5 cellular contexts compared by ENCODE assay signal in genomic region chr1:29876441-29876840, GRCh38.
"Had no signal": no experiment of that assay in that cellular context is flagged by ENCODE, and none has a peak within 500 bp of the region (broad histone marks: within the 10 kb centered on the region; RNA-seq: fewer than 3 reads in every experiment).

No MANE protein-coding gene starts in this region.

- H3K36me3 ChIP-seq: HAP-1 had no signal

- H3K4me1 ChIP-seq: HAP-1 had no signal

- H3K9me3 ChIP-seq: HAP-1 had no signal

- FAIRE-seq: HTR-8/SVneo had no signal

- H3K4me3 ChIP-seq: HAP-1 had no signal

- DNase-seq: GOT3, HFFc6, KBM-7 had no signal
